Comparison of ENCODE assay signal across 8 cellular contexts in the genomic region with DNA sequence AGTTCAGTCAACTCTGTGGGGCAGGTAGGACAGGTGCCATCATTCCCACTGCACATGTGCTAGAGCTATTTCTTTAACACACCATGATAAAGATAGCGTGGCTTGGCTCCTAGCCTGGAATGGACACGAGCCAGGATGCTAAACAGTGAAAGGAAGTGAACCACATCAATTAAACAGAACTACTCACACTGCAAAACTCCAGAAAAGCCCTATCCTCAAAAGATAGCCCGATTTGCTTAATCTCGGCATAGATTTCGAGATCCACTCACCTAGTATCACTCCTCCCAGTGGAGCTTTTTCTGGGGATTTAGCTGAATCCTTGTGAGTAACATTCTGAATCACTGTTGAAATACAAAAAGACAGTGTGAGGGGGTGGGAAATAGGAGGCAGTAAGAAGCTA.
A peak's percentile ranks its signal among the peaks of the same experiment; 100 is the strongest.
DNase-seq lines count a peak whose midpoint lies in the region; ATAC-seq and TF ChIP-seq lines count a peak whose summit lies in the region.

No MANE protein-coding gene starts in this region.

- H3K9me3 Mint-ChIP-seq in type B pancreatic cell: no peaks in the 10 kb centered on the region

- H3K4me1 Mint-ChIP-seq in type B pancreatic cell (ENCODE audit: unreplicated experiment): no peaks in the 10 kb centered on the region

- TF ChIP-seq CTCF in astrocyte of the spinal cord (IDR thresholded peaks at IDR 0.05; ENCODE audit: low read depth, low read length) (no peak), type B pancreatic cell (conservative IDR thresholded peaks at IDR 0.05) (no peak)

- H3K27ac Mint-ChIP-seq in type B pancreatic cell: no peak overlapping the region

- in situ Hi-C loops in astrocyte of the spinal cord (cut with HindIII; ENCODE audit: low sequenced_read_pairs): no loop called here

- H3K4me3 Mint-ChIP-seq in type B pancreatic cell: no peak overlapping the region

- no peaks in the 10 kb centered on the region for H3K36me3 Mint-ChIP-seq in type B pancreatic cell

- H3K4me3 ChIP-seq in MG63 (no peak overlapping the region), astrocyte of the spinal cord (ENCODE audit: low read depth, low read length) (no peak overlapping the region)

- no peaks in the 10 kb centered on the region for H3K36me3 ChIP-seq in MG63

- no peaks in the 10 kb centered on the region for H3K27me3 ChIP-seq in MG63

- ATAC-seq in HG03039 (IDR thresholded peaks at IDR 0.05; ENCODE audit: unreplicated experiment) (no peak), HG03571 (IDR thresholded peaks at IDR 0.05; ENCODE audit: unreplicated experiment) (no peak)

- H3K27me3 Mint-ChIP-seq in type B pancreatic cell: no peaks in the 10 kb centered on the region

- H3K9me3 ChIP-seq in MG63: no peaks in the 10 kb centered on the region

- DNase-seq in AG20443 (ENCODE audit: low spot score) (peak; percentile 22), MG63 (peak; percentile 79), astrocyte of the spinal cord (ENCODE audit: low read depth, low spot score) (peak; percentile 82), lung microvascular endothelial cell (ENCODE audit: low read depth in 2 of 2) (peak; percentile 88 to 91), type B pancreatic cell (ENCODE audit: extremely low spot score, unreplicated experiment) (no peak)
- no peak for DNase-seq in activated CD8-positive, alpha-beta memory T cell treated with anti-CD3 and anti-CD28 coated beads, Interleukin-2, amount 50 U/mL, for 4 hours

Comparison
In these comparisons a context has a peak if more than half of its experiments do, and no peak if none do; other contexts are left out.
1. DNase-seq: peak in AG20443 (single experiment), MG63 (single experiment), astrocyte of the spinal cord (single experiment) and lung microvascular endothelial cell (2 of 2); none in type B pancreatic cell (single experiment) and activated CD8-positive, alpha-beta memory T cell treated with anti-CD3 and anti-CD28 coated beads, Interleukin-2, amount 50 U/mL, for 4 hours (single experiment).